Comparison of ENCODE assay signal across 2 cellular contexts in genomic region chr20:46014517-46015396, GRCh38.
TF ChIP-seq lines count a peak whose summit lies in the region.

No MANE protein-coding gene starts in this region.

TF ChIP-seq in GM23338, 12 proteins besides CTCF, POLR2A, EP300 and RAD21:
- TF ChIP-seq ZNF462 (CRISPR knock-in tag; IDR thresholded peaks at IDR 0.05) (0 out of 2 replicates have a peak, but pooled peaks have one; percentile 13), EZH2phosphoT487 (IDR thresholded peaks at IDR 0.05; ENCODE audit: unreplicated experiment) (no peak)

TF ChIP-seq in HepG2, 621 proteins besides CTCF, POLR2A, EP300 and RAD21 (continues in another document):
- 0 out of 2 replicates have a peak, but pooled peaks have one; percentile 93 for TF ChIP-seq FUBP1 (CRISPR knock-in tag; IDR thresholded peaks at IDR 0.05; ENCODE audit: borderline replicate concordance)
- TF ChIP-seq MIXL1 (CRISPR knock-in tag; IDR thresholded peaks at IDR 0.05) = peak; percentile 85
- TF ChIP-seq SP4 (CRISPR knock-in tag; IDR thresholded peaks at IDR 0.05) = 0 out of 2 replicates have a peak, but pooled peaks have one; percentile 0
- TF ChIP-seq ZNF746 (CRISPR knock-in tag; IDR thresholded peaks at IDR 0.05) = peak; percentile 77; the same call in 1 of the 2 replicates
- no peak for TF ChIP-seq MATR3 (CRISPR knock-in tag; IDR thresholded peaks at IDR 0.05)
- peak; percentile 77 to 87 for TF ChIP-seq NR2F1 (CRISPR knock-in tag; IDR thresholded peaks at IDR 0.05)
- 0 out of 2 replicates have a peak, but pooled peaks have one; percentile 45 for TF ChIP-seq ATF7-NPFF (CRISPR knock-in tag; IDR thresholded peaks at IDR 0.05; ENCODE audit: low read depth)
- no peak for TF ChIP-seq POLR2AphosphoS5 (IDR thresholded peaks at IDR 0.05; ENCODE audit: low read depth, low read length)
- TF ChIP-seq USF2 (IDR thresholded peaks at IDR 0.05; ENCODE audit: low read depth, low read length) = no peak
- no peak for TF ChIP-seq USF2 (CRISPR knock-in tag; IDR thresholded peaks at IDR 0.05; ENCODE audit: borderline replicate concordance)
- peak; percentile 69; the same call in 1 of the 2 replicates for TF ChIP-seq SALL1 (CRISPR knock-in tag; IDR thresholded peaks at IDR 0.05)
- no peak for TF ChIP-seq MEIS1 (CRISPR knock-in tag; IDR thresholded peaks at IDR 0.05; ENCODE audit: borderline replicate concordance)
- TF ChIP-seq SNAPC5 (CRISPR knock-in tag; IDR thresholded peaks at IDR 0.05; ENCODE audit: borderline replicate concordance) = 0 out of 2 replicates have a peak, but pooled peaks have one; percentile 1
- TF ChIP-seq SMYD3 (CRISPR knock-in tag; IDR thresholded peaks at IDR 0.05) = no peak
- TF ChIP-seq NCOA2 (CRISPR knock-in tag; IDR thresholded peaks at IDR 0.05) = peak; percentile 70
- no peak for TF ChIP-seq FOXP1 (IDR thresholded peaks at IDR 0.05)
- TF ChIP-seq FOXP1 (CRISPR knock-in tag; IDR thresholded peaks at IDR 0.05) = peak; percentile 89
- 0 out of 2 replicates have a peak, but pooled peaks have one; percentile 53 for TF ChIP-seq HOMEZ (CRISPR knock-in tag; IDR thresholded peaks at IDR 0.05; ENCODE audit: low read depth)
- peak; percentile 66; the same call in 1 of the 2 replicates for TF ChIP-seq IRF2 (CRISPR knock-in tag; IDR thresholded peaks at IDR 0.05)
- TF ChIP-seq RERE (CRISPR knock-in tag; IDR thresholded peaks at IDR 0.05; ENCODE audit: low read depth) = peak; percentile 64
- TF ChIP-seq FOXA3 (CRISPR knock-in tag; IDR thresholded peaks at IDR 0.05) = peak; percentile 96
- TF ChIP-seq FOSL2 (CRISPR knock-in tag; IDR thresholded peaks at IDR 0.05) = peak; percentile 54
- peak; percentile 32; the same call in 1 of the 2 replicates for TF ChIP-seq ARNTL (CRISPR knock-in tag; IDR thresholded peaks at IDR 0.05)
- TF ChIP-seq ZNF691 (CRISPR knock-in tag; IDR thresholded peaks at IDR 0.05; ENCODE audit: borderline replicate concordance, low read depth) = 0 out of 2 replicates have a peak, but pooled peaks have one; percentile 37
- TF ChIP-seq TCF7 (IDR thresholded peaks at IDR 0.05; ENCODE audit: low read depth) = peak; percentile 84
- no peak; the same call in 1 of the 2 replicates for TF ChIP-seq ETV6 (CRISPR knock-in tag; conservative IDR thresholded peaks at IDR 0.05)
- peak; percentile 95 for TF ChIP-seq ESRRA (CRISPR knock-in tag; IDR thresholded peaks at IDR 0.05; ENCODE audit: low read depth)
- no peak for TF ChIP-seq ZNF589 (CRISPR knock-in tag; conservative IDR thresholded peaks at IDR 0.05)
- peak; percentile 99 for TF ChIP-seq ARID5B (CRISPR knock-in tag; IDR thresholded peaks at IDR 0.05)
- no peak for TF ChIP-seq EED (CRISPR knock-in tag; IDR thresholded peaks at IDR 0.05)
- TF ChIP-seq HNRNPUL1 (IDR thresholded peaks at IDR 0.05; ENCODE audit: low read depth, low read length) = no peak
- peak; percentile 74 for TF ChIP-seq ISL2 (CRISPR knock-in tag; IDR thresholded peaks at IDR 0.05)
- no peak for TF ChIP-seq PHB2 (IDR thresholded peaks at IDR 0.05; ENCODE audit: partially characterized antibody)
- peak; percentile 74; the same call in 1 of the 2 replicates for TF ChIP-seq NFIB (CRISPR knock-in tag; IDR thresholded peaks at IDR 0.05; ENCODE audit: borderline replicate concordance)
- peak; percentile 7; the same call in 1 of the 2 replicates for TF ChIP-seq LCORL (IDR thresholded peaks at IDR 0.05)
- peak; percentile 56; the same call in 1 of the 2 replicates for TF ChIP-seq LCORL (CRISPR knock-in tag; IDR thresholded peaks at IDR 0.05)
- 0 out of 2 replicates have a peak, but pooled peaks have one; percentile 19 for TF ChIP-seq ZNF724P (CRISPR knock-in tag; IDR thresholded peaks at IDR 0.05; ENCODE audit: borderline replicate concordance)
- peak; percentile 50 for TF ChIP-seq ASH2L (IDR thresholded peaks at IDR 0.05; ENCODE audit: insufficient read length, low read depth, low read length)
- TF ChIP-seq PRDM10 (CRISPR knock-in tag; IDR thresholded peaks at IDR 0.05; ENCODE audit: low read depth) = peak; percentile 60; the same call in 1 of the 2 replicates
- peak; percentile 87 for TF ChIP-seq ELF3 (CRISPR knock-in tag; IDR thresholded peaks at IDR 0.05)
- peak; percentile 99 for TF ChIP-seq BCL6 (CRISPR knock-in tag; IDR thresholded peaks at IDR 0.05)
- TF ChIP-seq POLR2G (IDR thresholded peaks at IDR 0.05; ENCODE audit: low read depth, low read length) = no peak
